ENCODE assay signal across 14 cellular contexts in the genomic region with DNA sequence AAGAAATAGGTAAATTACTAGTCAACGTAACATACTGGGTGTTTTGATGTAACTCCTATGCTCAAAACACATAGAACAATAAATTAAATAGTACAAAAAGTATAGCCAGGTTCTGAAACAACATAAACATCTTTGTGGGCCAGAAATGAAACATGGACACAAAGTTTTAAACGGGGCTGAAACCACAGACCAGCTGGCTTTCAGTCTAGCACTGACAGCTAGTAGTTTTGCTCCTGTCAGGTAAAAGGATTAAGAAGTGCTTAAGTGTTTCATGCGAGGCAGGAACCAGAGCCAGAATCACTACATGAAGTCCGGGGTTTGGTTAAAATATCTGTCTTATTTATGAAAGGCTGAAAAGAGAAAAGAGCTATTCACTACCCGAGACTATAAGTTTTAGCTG.
"Had no signal": no experiment of that assay in that cellular context is flagged by ENCODE, and none has a peak within 500 bp of the region (broad histone marks: within the 10 kb centered on the region; RNA-seq: fewer than 3 reads in every experiment).

No MANE protein-coding gene starts in this region.

- H3K27ac ChIP-seq: heart right ventricle had no signal

- DNase-seq: activated naive CD4-positive, alpha-beta T cell treated with anti-CD3 and anti-CD28 coated beads, Interleukin-2, amount 50 U/mL, for 16 hours; activated T-cell treated with anti-CD3 and anti-CD28 coated beads, Interleukin-2, amount 50 U/mL, for 1 hour; caudate nucleus; cortex of kidney; effector CD8-positive, alpha-beta T cell; foreskin melanocyte; heart right ventricle; left ventricle myocardium superior; stimulated activated CD4-positive, alpha-beta T cell treated with anti-CD3 and anti-CD28 coated beads, Interleukin-12 subunit alpha, Interleukin-12 subunit beta, amount 100 ng/mL, for 4 hours; stimulated activated CD4-positive, alpha-beta T cell treated with anti-CD3 and anti-CD28 coated beads, Interleukin-2, amount 100 ng/mL, for 48 hours; stimulated activated naive CD4-positive, alpha-beta T cell treated with Interleukin-2 at 50 U/mL for 16 hours; trophoblast cell had no signal

- H3K4me1 ChIP-seq: heart right ventricle had no signal

- FAIRE-seq: keratinocyte had no signal

- H3K9me3 ChIP-seq: heart right ventricle had no signal

- H3K27me3 ChIP-seq: heart right ventricle had no signal

- ATAC-seq: heart right ventricle, left ventricle myocardium superior, sciatic nerve had no signal

- H3K4me3 ChIP-seq: heart right ventricle had no signal
